Comparison of ENCODE assay signal across 34 cellular contexts in genomic region chr5:150015415-150015814, GRCh38.
"Had no signal": no experiment of that assay in that cellular context is flagged by ENCODE, and none has a peak within 500 bp of the region (broad histone marks: within the 10 kb centered on the region; RNA-seq: fewer than 3 reads in every experiment).

No MANE protein-coding gene starts in this region.

- H3K9ac ChIP-seq: KMS-11 had no signal

- H3K27me3 ChIP-seq: MG63 had no signal

- H3K4me3 ChIP-seq: MG63 had no signal

- H3K4me2 ChIP-seq: KMS-11 had no signal

- DNase-seq: Karpas-422, Kasumi-1, MG63, MM.1S, MV-4-11, NCI-H1048, NCI-H1092, NCI-H1092 treated with DMSO at 0.1 percent for 48 hours, NCI-H1105, NCI-H1105 treated with DMSO at 0.1 percent for 48 hours, NCI-H1417, NCI-H1417 treated with DMSO at 0.1 percent for 48 hours, NCI-H1436, NCI-H1436 treated with DMSO at 0.1 percent for 48 hours, NCI-H146, NCI-H1694, NCI-H1694 treated with DMSO at 0.1 percent for 48 hours, NCI-H187, NCI-H187 treated with DMSO at 0.1 percent for 48 hours, NCI-H1930, NCI-H2029, NCI-H2029 treated with DMSO at 0.1 percent for 48 hours, NCI-H2081, NCI-H2081 treated with DMSO at 0.1 percent for 48 hours, NCI-H2107, NCI-H2171, NCI-H2171 treated with DMSO at 0.1 percent for 48 hours, NCI-H2227 treated with DMSO at 0.1 percent for 48 hours, NCI-H226, NCI-H345, NCI-H446, NCI-H446 treated with DMSO at 0.1 percent for 48 hours, NCI-H510A had no signal

- H3K27ac ChIP-seq: KMS-11 had no signal
